1 cellular context compared by ENCODE assay signal in genomic region chr2:20051518-20052228, GRCh38.
TF ChIP-seq lines count a peak whose summit lies in the region.

TSS of gene LAPTM4A (minus strand) at chr2:20051628. CDS start at chr2:20051520, 108 bp downstream.

TF ChIP-seq in K562, 482 proteins besides CTCF, POLR2A, EP300 and RAD21 (continued from another document and continues in another):
- TF ChIP-seq THRA (IDR thresholded peaks at IDR 0.05) (no peak), DMBX1 (CRISPR knock-in tag; IDR thresholded peaks at IDR 0.05; ENCODE audit: borderline replicate concordance) (no peak), SMARCA5 (IDR thresholded peaks at IDR 0.05) (no peak), ZHX1 (conservative IDR thresholded peaks at IDR 0.05; ENCODE audit: low read length) (no peak), NCOA4 (IDR thresholded peaks at IDR 0.05; ENCODE audit: partially characterized antibody) (no peak), ETV5 (CRISPR knock-in tag; IDR thresholded peaks at IDR 0.05; ENCODE audit: low read depth) (peak; percentile 55; the same call in 1 of the 2 replicates), SOX6 (IDR thresholded peaks at IDR 0.05) (peak; percentile 48), STAT5B (CRISPR knock-in tag; IDR thresholded peaks at IDR 0.05) (no peak), ZBTB26 (CRISPR knock-in tag; IDR thresholded peaks at IDR 0.05) (peak; percentile 83; the same call in 1 of the 2 replicates), ESRRB (CRISPR knock-in tag; IDR thresholded peaks at IDR 0.05; ENCODE audit: borderline replicate concordance) (no peak), MBD2 (IDR thresholded peaks at IDR 0.05; ENCODE audit: borderline replicate concordance, low read depth) (peak; percentile 96), ZFX (CRISPR knock-in tag; IDR thresholded peaks at IDR 0.05) (peak; percentile 100), TCF7L2 (IDR thresholded peaks at IDR 0.05; ENCODE audit: low read depth, low read length) (no peak), DACH1 (IDR thresholded peaks at IDR 0.05; ENCODE audit: partially characterized antibody) (no peak), ZNF174 (CRISPR knock-in tag; IDR thresholded peaks at IDR 0.05) (no peak), NR1H2 (CRISPR knock-in tag; IDR thresholded peaks at IDR 0.05) (no peak), SFPQ (IDR thresholded peaks at IDR 0.05; ENCODE audit: low read depth, low read length) (no peak), ZNF740 (CRISPR knock-in tag; IDR thresholded peaks at IDR 0.05) (no peak), ZNF740 (tag; IDR thresholded peaks at IDR 0.05) (no peak), RB1 (IDR thresholded peaks at IDR 0.05; ENCODE audit: low read depth) (peak; percentile 74; the same call in 1 of the 2 replicates), ZNF592 (IDR thresholded peaks at IDR 0.05) (no peak), RBBP5 (IDR thresholded peaks at IDR 0.05; ENCODE audit: borderline replicate concordance, insufficient read depth, low read length, poor library complexity, severe bottlenecking) (no peak), MAZ (CRISPR knock-in tag; conservative IDR thresholded peaks at IDR 0.05 in 1 of 2, IDR thresholded peaks at IDR 0.05 in 1 of 2) (peak; percentile 59 to 76), NCOA6 (IDR thresholded peaks at IDR 0.05) (no peak), MAFG (tag; conservative IDR thresholded peaks at IDR 0.05) (no peak), POLR3A (IDR thresholded peaks at IDR 0.05; ENCODE audit: borderline replicate concordance, extremely low read depth, insufficient read depth, insufficient read length) (no peak), NFATC3 (IDR thresholded peaks at IDR 0.05) (peak; percentile 32; the same call in 1 of the 2 replicates), JUN (IDR thresholded peaks at IDR 0.05; ENCODE audit: borderline replicate concordance, low read depth, low read length) (no peak), JUN (CRISPR knock-in tag; IDR thresholded peaks at IDR 0.05; ENCODE audit: borderline replicate concordance) (no peak), E2F3 (CRISPR knock-in tag; IDR thresholded peaks at IDR 0.05) (0 out of 2 replicates have a peak, but pooled peaks have one; percentile 65), ZNF778 (CRISPR knock-in tag; IDR thresholded peaks at IDR 0.05) (no peak), SNIP1 (IDR thresholded peaks at IDR 0.05; ENCODE audit: low read depth) (no peak), PHF8 (IDR thresholded peaks at IDR 0.05; ENCODE audit: borderline replicate concordance, low read length) (peak; percentile 100), CTBP1 (IDR thresholded peaks at IDR 0.05; ENCODE audit: borderline replicate concordance) (peak; percentile 73), CBFA2T3 (IDR thresholded peaks at IDR 0.05) (no peak), ZNF583 (CRISPR knock-in tag; IDR thresholded peaks at IDR 0.05) (no peak), SMARCE1 (IDR thresholded peaks at IDR 0.05) (peak; percentile 22; the same call in 1 of the 2 replicates), ZBTB49 (CRISPR knock-in tag; IDR thresholded peaks at IDR 0.05; ENCODE audit: borderline replicate concordance) (no peak), NFXL1 (CRISPR knock-in tag; IDR thresholded peaks at IDR 0.05) (no peak), HMGN3 (IDR thresholded peaks at IDR 0.05; ENCODE audit: borderline replicate concordance, extremely low read depth, insufficient read length, low read depth, low read length) (peak; percentile 26), RBM14 (IDR thresholded peaks at IDR 0.05; ENCODE audit: borderline replicate concordance, insufficient read depth, low read depth, low read length) (no peak), SRSF3 (IDR thresholded peaks at IDR 0.05; ENCODE audit: insufficient read depth, low read length) (no peak), ARID1B (IDR thresholded peaks at IDR 0.05) (peak; percentile 63), PCBP1 (IDR thresholded peaks at IDR 0.05; ENCODE audit: low read depth, low read length, poor library complexity, severe bottlenecking) (no peak), BCLAF1 (IDR thresholded peaks at IDR 0.05; ENCODE audit: borderline replicate concordance in 1 of 2, control insufficient read depth in 1 of 2, low read depth in 2 of 2, low read length in 1 of 2) (no peak), HDAC1 (IDR thresholded peaks at IDR 0.05) (peak in 1 of 2 experiments; percentile 79; a peak in 2 of 4 replicates)
